ENCODE assay signal across 4 cellular contexts in genomic region chr9:131046093-131046380, GRCh38.
"Had no signal": no experiment of that assay in that cellular context is flagged by ENCODE, and none has a peak within 500 bp of the region (broad histone marks: within the 10 kb centered on the region; RNA-seq: fewer than 3 reads in every experiment).

No MANE protein-coding gene starts in this region.

- H3K4me3 Mint-ChIP-seq: activated CD4-positive, alpha-beta T cell treated with anti-CD3 and anti-CD28 coated beads, Interleukin-2, amount 10 ng/mL, durations not matched to agents 7 days and 5 days had no signal

- H3K27me3 ChIP-seq: ovary, testis had no signal

- H3K4me3 ChIP-seq: ovary, testis had no signal

- H3K27ac Mint-ChIP-seq: activated CD4-positive, alpha-beta T cell treated with anti-CD3 and anti-CD28 coated beads, Interleukin-2, amount 10 ng/mL, durations not matched to agents 7 days and 5 days had no signal

- H3K27ac ChIP-seq: ovary had no signal

- DNase-seq: cortex of kidney had no signal

- H3K9me3 Mint-ChIP-seq: activated CD4-positive, alpha-beta T cell treated with anti-CD3 and anti-CD28 coated beads, Interleukin-2, amount 10 ng/mL, durations not matched to agents 7 days and 5 days had no signal

- H3K9me3 ChIP-seq: ovary, testis had no signal

- H3K4me1 ChIP-seq: testis had no signal

- H3K36me3 ChIP-seq: ovary had no signal
